8 cellular contexts compared by ENCODE assay signal in genomic region chrX:150568320-150569154, GRCh38. TPM values are rescaled to one million over a fixed set of nuclear protein-coding genes. Genes with fewer than 3 reads are reported as not detected.
A peak's percentile ranks its signal among the peaks of the same experiment; 100 is the strongest.
DNase-seq lines count a peak whose midpoint lies in the region; ATAC-seq lines count a peak whose summit lies in the region.

TSS of gene MTM1 (plus strand) at chrX:150568621. CDS start at chrX:150592615, 23,994 bp downstream.

- peak; percentile 97 for DNase-seq in Ammon's horn (ENCODE audit: low spot score)
- peak; percentile 81 for DNase-seq in GM19238 (ENCODE audit: insufficient read length, low spot score)
- peak; percentile 93 for DNase-seq in NCI-H510A (lab: John Stamatoyannopoulos, UW)
- DNase-seq in activated CD4-positive, alpha-beta T cell treated with anti-CD3 and anti-CD28 coated beads for 1 hour = peak; percentile 88
- DNase-seq in cerebellum (ENCODE audit: low spot score) = peak; percentile 94
- DNase-seq in islet precursor cell = peak; percentile 97
- peak; percentile 85 for DNase-seq in stimulated activated CD4-positive, alpha-beta T cell treated with anti-CD3 and anti-CD28 coated beads, Interleukin-12 subunit alpha, Interleukin-12 subunit beta, amount 100 ng/mL, for 4 hours

- peak; percentile 95 for ATAC-seq in HG03439 (IDR thresholded peaks at IDR 0.05; ENCODE audit: unreplicated experiment)

RNA-seq across cellular contexts. Expression of gene MTM1, which starts in this region (rescaled TPM):
- 12.2 TPM for total RNA-seq in cerebellum

Comparison
In these comparisons a context has a peak if more than half of its experiments do, and no peak if none do; other contexts are left out.
1. Peak in every context shown above with its lines: DNase-seq and ATAC-seq.